Comparison of ENCODE assay signal across 8 cellular contexts in the genomic region with DNA sequence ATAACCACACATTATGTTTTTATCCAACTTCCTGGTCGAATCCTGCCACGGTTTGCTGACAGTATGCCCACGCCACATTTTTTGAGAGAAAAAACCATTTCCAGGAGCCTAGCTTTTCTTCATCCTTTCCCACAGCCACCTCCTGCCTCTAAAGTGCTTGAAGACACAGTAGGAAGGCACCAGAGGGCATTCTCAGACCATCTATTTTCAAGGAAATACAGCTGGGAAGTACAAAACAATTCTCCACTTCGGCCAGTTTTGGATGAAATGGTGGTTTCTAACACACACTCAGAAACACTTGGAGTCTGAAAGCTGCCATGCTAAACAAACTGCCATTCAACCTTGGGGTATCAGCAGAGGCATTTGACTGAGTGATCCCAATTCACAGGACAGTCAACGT.
DNase-seq lines count a peak whose midpoint lies in the region; ATAC-seq and TF ChIP-seq lines count a peak whose summit lies in the region.

No MANE protein-coding gene starts in this region.

- intact Hi-C loops in mucosa of descending colon (cut with DNase I, micrococcal nuclease): no loop called here

- no peaks in the 10 kb centered on the region for H3K36me3 ChIP-seq in mucosa of descending colon (ENCODE audit: low read depth)

- DNase-seq in DMS 273 (lab: John Stamatoyannopoulos, UW; ENCODE audit: unreplicated experiment): peak; percentile 45
- peak; percentile 13 for DNase-seq in NCI-H2227 treated with DMSO at 0.1 percent for 48 hours (lab: John Stamatoyannopoulos, UW)
- DNase-seq in dermis blood vessel endothelial cell: peak; percentile 91
- DNase-seq in mucosa of descending colon: peak in 1 of 3 donors; percentile 32
- DNase-seq in SKM-1 (lab: John Stamatoyannopoulos, UW; ENCODE audit: unreplicated experiment): no peak
- no peak for DNase-seq in activated gamma-delta T cell (lab: John Stamatoyannopoulos, UW)
- DNase-seq in stimulated activated CD4-positive, alpha-beta T cell treated with anti-CD3 and anti-CD28 coated beads, Interleukin-12 subunit alpha, Interleukin-12 subunit beta, amount 100 ng/mL, for 4 hours: no peak
- DNase-seq in NK-92 treated with Interleukin-12 subunit alpha and Interleukin-12 subunit beta, amount 100 ng/mL, for 24 hours (lab: John Stamatoyannopoulos, UW): no peak

- no peak overlapping the region for H3K4me3 ChIP-seq in mucosa of descending colon

- H3K4me1 ChIP-seq in mucosa of descending colon (ENCODE audit: low read depth): no peaks in the 10 kb centered on the region

- H3K9me3 ChIP-seq in mucosa of descending colon: no peaks in the 10 kb centered on the region

- ATAC-seq in mucosa of descending colon: peak; percentile 42

- no peak for TF ChIP-seq CTCF in mucosa of descending colon (IDR thresholded peaks at IDR 0.05)

Comparison
In these comparisons a context has a peak if more than half of its experiments do, and no peak if none do; other contexts are left out.
1. DNase-seq: peak in DMS 273 (single experiment), NCI-H2227 treated with DMSO at 0.1 percent for 48 hours (single experiment) and dermis blood vessel endothelial cell (single experiment); none in SKM-1 (single experiment), activated gamma-delta T cell (single experiment), stimulated activated CD4-positive, alpha-beta T cell treated with anti-CD3 and anti-CD28 coated beads, Interleukin-12 subunit alpha, Interleukin-12 subunit beta, amount 100 ng/mL, for 4 hours (single experiment) and NK-92 treated with Interleukin-12 subunit alpha and Interleukin-12 subunit beta, amount 100 ng/mL, for 24 hours (single experiment).